In genomic region chr19:1084024-1084868, GRCh38 we compare ENCODE assay signal across 10 cellular contexts. TPM values are rescaled to one million over a fixed set of nuclear protein-coding genes. Genes with fewer than 3 reads are reported as not detected.
DNase-seq lines count a peak whose midpoint lies in the region; ATAC-seq and TF ChIP-seq lines count a peak whose summit lies in the region.
"Had no signal": no experiment of that assay in that cellular context is flagged by ENCODE, and none has a peak within 500 bp of the region (broad histone marks: within the 10 kb centered on the region; RNA-seq: fewer than 3 reads in every experiment).

No MANE protein-coding gene starts in this region.

- no TSS peak for BruUV-seq in Caco-2 (replicated peaks; lab: Mats Ljungman, UMichigan)

- no peak for TF ChIP-seq CTCF in Caco-2 (IDR thresholded peaks at IDR 0.05; ENCODE audit: insufficient read depth in 1 of 2, low read depth in 1 of 2, low read length in 1 of 2, severe bottlenecking in 1 of 2, unreplicated experiment in 1 of 2)
- no peak for TF ChIP-seq CTCF in activated CD8-positive, alpha-beta T cell treated with anti-CD3 and anti-CD28 coated beads for 36 hours (IDR thresholded peaks at IDR 0.05)
- no peak for TF ChIP-seq CTCF in mucosa of descending colon (IDR thresholded peaks at IDR 0.05)

- no peaks in the 10 kb centered on the region for H3K9me3 ChIP-seq in Caco-2
- H3K9me3 ChIP-seq in mucosa of descending colon: no peaks in the 10 kb centered on the region

- H3K36me3 ChIP-seq in Caco-2 (ENCODE audit: control insufficient read depth, insufficient read depth, low read length) (no peaks in the 10 kb centered on the region; the same call in 1 of the 2 replicates), mucosa of descending colon (ENCODE audit: low read depth) (no peaks in the 10 kb centered on the region)

- H3K4me3 ChIP-seq in Caco-2 (ENCODE audit: low read depth, low read length) (no peak overlapping the region), mucosa of descending colon (no peak overlapping the region)

- H3K4me1 ChIP-seq in Caco-2: no peaks in the 10 kb centered on the region
- peaks cover 23% of the 10 kb centered on the region for H3K4me1 ChIP-seq in mucosa of descending colon (ENCODE audit: low read depth)

- H3K4me1 Mint-ChIP-seq in activated CD4-positive, alpha-beta T cell treated with anti-CD3 and anti-CD28 coated beads, Interleukin-2, amount 10 ng/mL, durations not matched to agents 24 days and 14 days: peaks cover 24% of the 10 kb centered on the region
- H3K4me1 Mint-ChIP-seq in Caco-2 (ENCODE audit: low read depth, unreplicated experiment): no peaks in the 10 kb centered on the region
- H3K4me1 Mint-ChIP-seq in activated CD8-positive, alpha-beta T cell treated with anti-CD3 and anti-CD28 coated beads for 36 hours (ENCODE audit: low read depth): peaks cover 61% of the 10 kb centered on the region

- POLR2A ChIA-PET in Caco-2 (lab: Charles Lee): interaction anchor here (0.5 kb wide), 1 partner anchor 29 kb away, joined by 3 read pairs; no protein-coding TSS in a partner anchor
- POLR2A ChIA-PET in activated CD8-positive, alpha-beta T cell treated with anti-CD3 and anti-CD28 coated beads for 36 hours (lab: Charles Lee): interaction anchor here (0.7 to 10.0 kb wide), 10 partner anchors 9 to 175 kb away, joined by 3 to 148 read pairs (median 4); partner anchors contain the start of genes CNN2 and POLR2E

- H3K27me3 ChIP-seq in Caco-2 (replicated peaks; ENCODE audit: control insufficient read depth, insufficient read depth, low read length): no peaks in the 10 kb centered on the region

- peaks cover 59% of the 10 kb centered on the region for H3K36me3 Mint-ChIP-seq in activated CD4-positive, alpha-beta T cell treated with anti-CD3 and anti-CD28 coated beads, Interleukin-2, amount 10 ng/mL, durations not matched to agents 24 days and 14 days (ENCODE audit: low read depth)
- peaks cover 91% of the 10 kb centered on the region for H3K36me3 Mint-ChIP-seq in Caco-2 (ENCODE audit: insufficient read depth, unreplicated experiment)
- H3K36me3 Mint-ChIP-seq in activated CD8-positive, alpha-beta T cell treated with anti-CD3 and anti-CD28 coated beads for 36 hours (ENCODE audit: low read depth): peaks cover 69% of the 10 kb centered on the region

- CTCF ChIA-PET in Caco-2 (lab: Charles Lee): no interaction called here
- CTCF ChIA-PET in activated CD8-positive, alpha-beta T cell treated with anti-CD3 and anti-CD28 coated beads for 36 hours (lab: Charles Lee): interaction anchor here (1.0 kb wide), 1 partner anchor 111 kb away, joined by 3 read pairs; no protein-coding TSS in a partner anchor

- H3K27ac Mint-ChIP-seq in activated CD4-positive, alpha-beta T cell treated with anti-CD3 and anti-CD28 coated beads, Interleukin-2, amount 10 ng/mL, durations not matched to agents 24 days and 14 days: peak overlapping the region; percentile 49
- peak overlapping the region; percentile 53 for H3K27ac Mint-ChIP-seq in Caco-2 (ENCODE audit: unreplicated experiment)
- H3K27ac Mint-ChIP-seq in activated CD8-positive, alpha-beta T cell treated with anti-CD3 and anti-CD28 coated beads for 36 hours: peak overlapping the region; percentile 48

- H3K4me3 Mint-ChIP-seq in activated CD4-positive, alpha-beta T cell treated with anti-CD3 and anti-CD28 coated beads, Interleukin-2, amount 10 ng/mL, durations not matched to agents 24 days and 14 days: no peak overlapping the region
- no peak overlapping the region for H3K4me3 Mint-ChIP-seq in Caco-2 (ENCODE audit: unreplicated experiment)
- H3K4me3 Mint-ChIP-seq in activated CD8-positive, alpha-beta T cell treated with anti-CD3 and anti-CD28 coated beads for 36 hours: no peak overlapping the region

- intact Hi-C loops in activated CD4-positive, alpha-beta T cell treated with anti-CD3 and anti-CD28 coated beads, Interleukin-2, amount 10 ng/mL, durations not matched to agents 24 days and 14 days (cut with micrococcal nuclease): no loop called here
- intact Hi-C loops in Caco-2 (cut with micrococcal nuclease; ENCODE audit: unreplicated experiment) (no loop called here), mucosa of descending colon (cut with DNase I, micrococcal nuclease) (no loop called here)
- intact Hi-C loops in activated CD8-positive, alpha-beta T cell treated with anti-CD3 and anti-CD28 coated beads for 36 hours (cut with micrococcal nuclease): no loop called here

- H3K27me3 Mint-ChIP-seq in activated CD4-positive, alpha-beta T cell treated with anti-CD3 and anti-CD28 coated beads, Interleukin-2, amount 10 ng/mL, durations not matched to agents 24 days and 14 days: no peaks in the 10 kb centered on the region
- H3K27me3 Mint-ChIP-seq in Caco-2 (ENCODE audit: insufficient read depth, unreplicated experiment): no peaks in the 10 kb centered on the region
- H3K27me3 Mint-ChIP-seq in activated CD8-positive, alpha-beta T cell treated with anti-CD3 and anti-CD28 coated beads for 36 hours: no peaks in the 10 kb centered on the region

- ATAC-seq in activated CD8-positive, alpha-beta T cell treated with anti-CD3 and anti-CD28 coated beads for 36 hours: no peak
- ATAC-seq in mucosa of descending colon (no peak), HG02623 (IDR thresholded peaks at IDR 0.05; ENCODE audit: unreplicated experiment) (no peak)

- DNase-seq in activated CD4-positive, alpha-beta T cell treated with anti-CD3 and anti-CD28 coated beads, Interleukin-2, amount 10 ng/mL, durations not matched to agents 24 days and 14 days: no peak
- no peak for DNase-seq in activated CD4-positive, alpha-beta T cell treated with anti-CD3 and anti-CD28 coated beads for 1 hour
- no peak for DNase-seq in Caco-2
- peak; percentile 62 for DNase-seq in activated CD8-positive, alpha-beta T cell treated with anti-CD3 and anti-CD28 coated beads for 36 hours
- peak in 2 of 3 donors; percentile 48 to 69 for DNase-seq in mucosa of descending colon
- no peak for DNase-seq in NCI-H345 treated with DMSO at 0.1 percent for 48 hours (lab: John Stamatoyannopoulos, UW; ENCODE audit: unreplicated experiment)
- no peak for DNase-seq in SHP77 treated with DMSO at 0.1 percent for 48 hours (lab: John Stamatoyannopoulos, UW)
- DNase-seq: small intestine, WERI-Rb-1 had no signal

- no peaks in the 10 kb centered on the region for H3K9me3 Mint-ChIP-seq in activated CD4-positive, alpha-beta T cell treated with anti-CD3 and anti-CD28 coated beads, Interleukin-2, amount 10 ng/mL, durations not matched to agents 24 days and 14 days
- no peaks in the 10 kb centered on the region for H3K9me3 Mint-ChIP-seq in Caco-2 (ENCODE audit: unreplicated experiment)
- no peaks in the 10 kb centered on the region for H3K9me3 Mint-ChIP-seq in activated CD8-positive, alpha-beta T cell treated with anti-CD3 and anti-CD28 coated beads for 36 hours

RNA-seq across cellular contexts. Expression of gene POLR2E, which starts 10.9 kb away (rescaled TPM):
- total RNA-seq in activated CD4-positive, alpha-beta T cell treated with anti-CD3 and anti-CD28 coated beads, Interleukin-2, amount 10 ng/mL, durations not matched to agents 24 days and 14 days: 273 and 274 TPM in 2 replicates
- total RNA-seq in Caco-2 (2022): 264 and 272 TPM in 2 replicates
- 100 to 1,000 TPM; 271 to 282 TPM for total RNA-seq in activated CD8-positive, alpha-beta T cell treated with anti-CD3 and anti-CD28 coated beads for 36 hours
- 100 to 1,000 TPM; 108 to 138 (median 133) TPM for total RNA-seq in mucosa of descending colon

RNA-seq across cellular contexts. Expression of gene ARHGAP45, which starts 17.3 kb away (rescaled TPM):
- 176 and 183 TPM in 2 replicates for total RNA-seq in activated CD4-positive, alpha-beta T cell treated with anti-CD3 and anti-CD28 coated beads, Interleukin-2, amount 10 ng/mL, durations not matched to agents 24 days and 14 days
- total RNA-seq in Caco-2 (2022): 38.6 and 43.3 TPM in 2 replicates
- 100 to 1,000 TPM; 136 to 150 TPM for total RNA-seq in activated CD8-positive, alpha-beta T cell treated with anti-CD3 and anti-CD28 coated beads for 36 hours
- 10 to 100 TPM; 33.9 to 64.3 (median 58.8) TPM for total RNA-seq in mucosa of descending colon

RNA-seq across cellular contexts. Expression of gene GPX4, which starts 19.5 kb away (rescaled TPM):
- 225 and 239 TPM in 2 replicates for total RNA-seq in activated CD4-positive, alpha-beta T cell treated with anti-CD3 and anti-CD28 coated beads, Interleukin-2, amount 10 ng/mL, durations not matched to agents 24 days and 14 days
- total RNA-seq in Caco-2 (2022): 500 and 546 TPM in 2 replicates
- 100 to 1,000 TPM; 224 to 232 TPM for total RNA-seq in activated CD8-positive, alpha-beta T cell treated with anti-CD3 and anti-CD28 coated beads for 36 hours
- 100 to 1,000 TPM; 126 to 187 (median 144) TPM for total RNA-seq in mucosa of descending colon

RNA-seq across cellular contexts. Expression of gene ABCA7, which starts 44.3 kb away (rescaled TPM):
- total RNA-seq in activated CD4-positive, alpha-beta T cell treated with anti-CD3 and anti-CD28 coated beads, Interleukin-2, amount 10 ng/mL, durations not matched to agents 24 days and 14 days: 15.8 TPM in 2 replicates
- total RNA-seq in Caco-2 (2022) (43.5 and 45.9 TPM in 2 replicates), mucosa of descending colon (10 to 100 TPM; 23.5 to 25.6 (median 25.6) TPM)
- 10 to 100 TPM; 14.0 to 14.6 TPM for total RNA-seq in activated CD8-positive, alpha-beta T cell treated with anti-CD3 and anti-CD28 coated beads for 36 hours

RNA-seq across cellular contexts. Expression of gene CNN2, which starts 57.8 kb away (rescaled TPM):
- 112 TPM in 2 replicates for total RNA-seq in activated CD4-positive, alpha-beta T cell treated with anti-CD3 and anti-CD28 coated beads, Interleukin-2, amount 10 ng/mL, durations not matched to agents 24 days and 14 days
- 194 and 221 TPM in 2 replicates for total RNA-seq in Caco-2 (2022)
- 10 to 100 TPM; 97.4 to 98.3 TPM for total RNA-seq in activated CD8-positive, alpha-beta T cell treated with anti-CD3 and anti-CD28 coated beads for 36 hours
- 10 to 100 TPM; 65.0 to 88.8 (median 84.7) TPM for total RNA-seq in mucosa of descending colon

Comparison
In these comparisons a context has a peak if more than half of its experiments do, and no peak if none do; other contexts are left out.
1. DNase-seq: peak in activated CD8-positive, alpha-beta T cell treated with anti-CD3 and anti-CD28 coated beads for 36 hours (single experiment) and mucosa of descending colon (2 of 3); none in activated CD4-positive, alpha-beta T cell treated with anti-CD3 and anti-CD28 coated beads, Interleukin-2, amount 10 ng/mL, durations not matched to agents 24 days and 14 days (single experiment), activated CD4-positive, alpha-beta T cell treated with anti-CD3 and anti-CD28 coated beads for 1 hour (single experiment), Caco-2 (0 of 2), NCI-H345 treated with DMSO at 0.1 percent for 48 hours (single experiment) and SHP77 treated with DMSO at 0.1 percent for 48 hours (single experiment).
2. Peak in every context shown above with its lines, with median percentiles within 50 percentile points of each other: H3K27ac Mint-ChIP-seq.